Comparison of ENCODE assay signal across 1 cellular context in genomic region chr13:113066746-113067145, GRCh38.
TF ChIP-seq lines count a peak whose summit lies in the region.

No MANE protein-coding gene starts in this region.

TF ChIP-seq in H1, 55 proteins besides CTCF, POLR2A, EP300 and RAD21:
- TF ChIP-seq EGR1 (IDR thresholded peaks at IDR 0.05; ENCODE audit: borderline replicate concordance, low read depth, low read length) (no peak), POLR2AphosphoS5 (IDR thresholded peaks at IDR 0.05; ENCODE audit: low read depth, low read length) (no peak), GTF2F1 (IDR thresholded peaks at IDR 0.05; ENCODE audit: borderline replicate concordance, low read depth, low read length) (no peak), TBP (IDR thresholded peaks at IDR 0.05; ENCODE audit: low read depth, low read length) (no peak), RNF2 (IDR thresholded peaks at IDR 0.05; ENCODE audit: borderline replicate concordance, low read depth, low read length, missing control alignments, poor library complexity, severe bottlenecking) (no peak), CBX5 (IDR thresholded peaks at IDR 0.05; ENCODE audit: low read depth, low read length) (no peak)
